ENCODE assay signal across 1 cellular context in genomic region chr10:42952358-42952757, GRCh38.
TF ChIP-seq lines count a peak whose summit lies in the region.

No MANE protein-coding gene starts in this region.

TF ChIP-seq in HepG2, 621 proteins besides CTCF, POLR2A, EP300 and RAD21 (continued from another document):
- TF ChIP-seq ZNF646 (CRISPR knock-in tag; IDR thresholded peaks at IDR 0.05) (no peak), EED (CRISPR knock-in tag; IDR thresholded peaks at IDR 0.05) (no peak), ISX (CRISPR knock-in tag; conservative IDR thresholded peaks at IDR 0.05) (no peak), ZC3H13 (CRISPR knock-in tag; IDR thresholded peaks at IDR 0.05) (no peak), ZBTB7B (CRISPR knock-in tag; IDR thresholded peaks at IDR 0.05) (no peak), ZBTB46 (CRISPR knock-in tag; IDR thresholded peaks at IDR 0.05; ENCODE audit: borderline replicate concordance) (no peak), NFE2L1 (CRISPR knock-in tag; IDR thresholded peaks at IDR 0.05; ENCODE audit: borderline replicate concordance) (no peak), ZNF143 (CRISPR knock-in tag; IDR thresholded peaks at IDR 0.05) (no peak), FOXC1 (CRISPR knock-in tag; IDR thresholded peaks at IDR 0.05; ENCODE audit: borderline replicate concordance) (no peak), ZNF280B (CRISPR knock-in tag; IDR thresholded peaks at IDR 0.05; ENCODE audit: borderline replicate concordance) (no peak), BRCA1 (CRISPR knock-in tag; IDR thresholded peaks at IDR 0.05) (no peak), ZNF333 (CRISPR knock-in tag; IDR thresholded peaks at IDR 0.05; ENCODE audit: borderline replicate concordance) (no peak), SALL1 (CRISPR knock-in tag; IDR thresholded peaks at IDR 0.05) (no peak), ZNF556 (CRISPR knock-in tag; IDR thresholded peaks at IDR 0.05; ENCODE audit: borderline replicate concordance) (no peak), HDAC1 (CRISPR knock-in tag; IDR thresholded peaks at IDR 0.05) (no peak), ZSCAN20 (CRISPR knock-in tag; IDR thresholded peaks at IDR 0.05; ENCODE audit: borderline replicate concordance) (no peak)
